ENCODE assay signal across 1 cellular context in genomic region chr3:38226273-38226672, GRCh38.
TF ChIP-seq lines count a peak whose summit lies in the region.

No MANE protein-coding gene starts in this region.

TF ChIP-seq in WTC11, 78 proteins besides CTCF, POLR2A, EP300 and RAD21 (continued from another document):
- TF ChIP-seq NFYB (CRISPR knock-in tag; conservative IDR thresholded peaks at IDR 0.05; ENCODE audit: low read depth) (no peak), RELA (CRISPR knock-in tag; IDR thresholded peaks at IDR 0.05; ENCODE audit: borderline replicate concordance) (no peak), ETV6 (CRISPR knock-in tag; IDR thresholded peaks at IDR 0.05) (no peak)
- TF ChIP-seq, protein P1, sequence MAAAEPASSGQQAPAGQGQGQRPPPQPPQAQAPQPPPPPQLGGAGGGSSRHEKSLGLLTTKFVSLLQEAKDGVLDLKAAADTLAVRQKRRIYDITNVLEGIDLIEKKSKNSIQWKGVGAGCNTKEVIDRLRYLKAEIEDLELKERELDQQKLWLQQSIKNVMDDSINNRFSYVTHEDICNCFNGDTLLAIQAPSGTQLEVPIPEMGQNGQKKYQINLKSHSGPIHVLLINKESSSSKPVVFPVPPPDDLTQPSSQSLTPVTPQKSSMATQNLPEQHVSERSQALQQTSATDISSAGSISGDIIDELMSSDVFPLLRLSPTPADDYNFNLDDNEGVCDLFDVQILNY (CRISPR knock-in tag; IDR thresholded peaks at IDR 0.05) = no peak
